Comparison of ENCODE assay signal across 10 cellular contexts in the genomic region with DNA sequence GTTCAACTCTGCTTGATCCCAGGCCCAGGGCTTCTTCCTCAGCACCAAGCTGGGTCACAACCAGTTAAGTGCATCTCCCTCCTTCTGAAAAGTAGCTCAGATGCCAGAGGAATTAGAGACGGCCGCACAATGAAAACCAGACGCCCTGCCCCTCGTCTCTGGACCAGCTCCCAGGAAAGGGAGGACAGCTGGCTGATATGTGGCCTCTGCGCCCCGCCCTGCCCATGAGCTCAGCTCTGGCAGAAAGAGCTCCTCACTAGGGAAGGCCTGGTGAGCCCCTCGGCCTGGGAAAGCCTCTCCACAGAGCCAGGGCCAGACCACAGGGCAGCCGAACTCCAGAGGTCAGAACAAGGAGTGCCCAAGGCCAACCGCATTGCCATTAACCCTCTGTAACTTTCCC. TPM values are rescaled to one million over a fixed set of nuclear protein-coding genes. Genes with fewer than 3 reads are reported as not detected.
A peak's percentile ranks its signal among the peaks of the same experiment; 100 is the strongest.
DNase-seq lines count a peak whose midpoint lies in the region; ATAC-seq and TF ChIP-seq lines count a peak whose summit lies in the region.
"Had no signal": no experiment of that assay in that cellular context is flagged by ENCODE, and none has a peak within 500 bp of the region (broad histone marks: within the 10 kb centered on the region; RNA-seq: fewer than 3 reads in every experiment).

No MANE protein-coding gene starts in this region.

- H3K4me3 ChIP-seq in right atrium auricular region, result no peak overlapping the region
- no peak overlapping the region for H3K4me3 ChIP-seq in rectal smooth muscle tissue (ENCODE audit: low read length)

- peak; percentile 70 for DNase-seq in DMS 273 (lab: John Stamatoyannopoulos, UW; ENCODE audit: unreplicated experiment)
- peak in 47 of 56 donors; percentile 10 to 86 (median 58) for DNase-seq in amygdala (lab: John Stamatoyannopoulos, UW)
- peak; percentile 87 for DNase-seq in right atrium auricular region (ENCODE audit: low spot score)
- no peak for DNase-seq in KG1 (lab: John Stamatoyannopoulos, UW)
- DNase-seq in GM10248 (ENCODE audit: extremely low spot score), result no peak
- no peak for DNase-seq in GOT3 (lab: John Stamatoyannopoulos, UW)
- DNase-seq: effector CD8-positive, alpha-beta T cell had no signal

- H3K27me3 ChIP-seq in right atrium auricular region (no peaks in the 10 kb centered on the region), rectal smooth muscle tissue (ENCODE audit: control insufficient read depth, insufficient read depth, low read length) (no peaks in the 10 kb centered on the region)

- H3K9me3 ChIP-seq in right atrium auricular region, result no peaks in the 10 kb centered on the region

- TF ChIP-seq CTCF in right atrium auricular region (IDR thresholded peaks at IDR 0.05) (no peak), GM10248 (IDR thresholded peaks at IDR 0.05; ENCODE audit: control extremely low read depth, extremely low read depth, low read depth, missing control alignments) (no peak)

- CTCF ChIA-PET in GM10248 (lab: Yijun Ruan, JAX), result interaction anchor here (1.3 to 3.9 kb wide), 4 partner anchors 19 to 142 kb away, joined by 3 to 18 read pairs (median 11); no protein-coding TSS in a partner anchor

- H3K4me1 ChIP-seq in right atrium auricular region (peaks cover 0 to 65% of the 10 kb centered on the region in 2 donors), rectal smooth muscle tissue (ENCODE audit: control insufficient read depth, insufficient read depth, low read length) (peaks cover 59% of the 10 kb centered on the region)

- H3K36me3 ChIP-seq in right atrium auricular region (no peaks in the 10 kb centered on the region), rectal smooth muscle tissue (ENCODE audit: control insufficient read depth, insufficient read depth, low read length) (no peaks in the 10 kb centered on the region)

- no peak overlapping the region for H3K9ac ChIP-seq in rectal smooth muscle tissue (ENCODE audit: low read length)

- POLR2A ChIA-PET in GM10248 (lab: Yijun Ruan, JAX), result no interaction called here

- H3K27ac ChIP-seq in right atrium auricular region, result peak overlapping the region; percentile 69 to 72
- peak overlapping the region; percentile 91 for H3K27ac ChIP-seq in rectal smooth muscle tissue (ENCODE audit: low read depth, low read length)

- ATAC-seq in HG02642 (IDR thresholded peaks at IDR 0.05; ENCODE audit: poor library complexity, unreplicated experiment), result no peak

RNA-seq across cellular contexts. Expression of a gene that starts 18.1 kb away (rescaled TPM):
- not detected for total RNA-seq in right atrium auricular region
- total RNA-seq: SK-MEL-5 had no signal

Comparison
In these comparisons a context has a peak if more than half of its experiments do, and no peak if none do; other contexts are left out.
1. DNase-seq: peak in DMS 273 (single experiment), amygdala (47 of 56) and right atrium auricular region (single experiment); none in KG1 (single experiment), GM10248 (single experiment) and GOT3 (single experiment).